ENCODE assay signal across 1 cellular context in genomic region chr6:7344773-7345530, GRCh38.
TF ChIP-seq lines count a peak whose summit lies in the region.

No MANE protein-coding gene starts in this region.

TF ChIP-seq in K562, 482 proteins besides CTCF, POLR2A, EP300 and RAD21:
- TF ChIP-seq NFYB (IDR thresholded peaks at IDR 0.05; ENCODE audit: extremely low read depth, insufficient read length) = peak; percentile 44
TF ChIP-seq in K562: peak in this region for 1; not testable (repeated sequence) for 481.
